1 cellular context compared by ENCODE assay signal in genomic region chr1:183472488-183473285, GRCh38.
TF ChIP-seq lines count a peak whose summit lies in the region.

SMG7 (plus strand) TSS chr1:183472499; CDS start chr1:183472621, 122 bp downstream.

TF ChIP-seq in K562, 482 proteins besides CTCF, POLR2A, EP300 and RAD21 (continued from another document and continues in another):
- TF ChIP-seq VEZF1 (CRISPR knock-in tag; IDR thresholded peaks at IDR 0.05) (peak; percentile 59), ZNF41 (CRISPR knock-in tag; conservative IDR thresholded peaks at IDR 0.05) (no peak), NRF1 (conservative IDR thresholded peaks at IDR 0.05 in 1 of 2, IDR thresholded peaks at IDR 0.05 in 1 of 2) (peak; percentile 64 to 73), SRF (CRISPR knock-in tag; IDR thresholded peaks at IDR 0.05) (no peak), FOXP1 (CRISPR knock-in tag; IDR thresholded peaks at IDR 0.05) (peak; percentile 34; the same call in 1 of the 2 replicates), ZNF184 (CRISPR knock-in tag; IDR thresholded peaks at IDR 0.05) (no peak), ATF1 (CRISPR knock-in tag; IDR thresholded peaks at IDR 0.05) (no peak), ATF1 (tag; IDR thresholded peaks at IDR 0.05) (no peak), CREB1 (IDR thresholded peaks at IDR 0.05) (0 out of 2 replicates have a peak, but pooled peaks have one; percentile 13), CREB1 (CRISPR knock-in tag; IDR thresholded peaks at IDR 0.05) (no peak; the same call in none of the 2 replicates), ZBTB11 (CRISPR knock-in tag; IDR thresholded peaks at IDR 0.05) (0 out of 6 replicates have a peak, but pooled peaks of 1 of the 3 experiments have one; percentile 36), SP1 (CRISPR knock-in tag; IDR thresholded peaks at IDR 0.05) (no peak), NFIX (CRISPR knock-in tag; IDR thresholded peaks at IDR 0.05; ENCODE audit: low read depth) (no peak), RB1 (IDR thresholded peaks at IDR 0.05; ENCODE audit: low read depth) (peak; percentile 54; the same call in 1 of the 2 replicates), ZNF140 (CRISPR knock-in tag; IDR thresholded peaks at IDR 0.05) (no peak), NCOA6 (IDR thresholded peaks at IDR 0.05) (no peak), JUN (IDR thresholded peaks at IDR 0.05; ENCODE audit: borderline replicate concordance, low read depth, low read length) (no peak), JUN (CRISPR knock-in tag; IDR thresholded peaks at IDR 0.05; ENCODE audit: borderline replicate concordance) (no peak), KLF1 (tag; IDR thresholded peaks at IDR 0.05) (no peak), XRCC5 (IDR thresholded peaks at IDR 0.05; ENCODE audit: low read depth, low read length) (no peak), PHF8 (IDR thresholded peaks at IDR 0.05; ENCODE audit: borderline replicate concordance, low read length) (peak; percentile 71), MCM5 (IDR thresholded peaks at IDR 0.05; ENCODE audit: low read depth) (no peak), ATF6 (CRISPR knock-in tag; IDR thresholded peaks at IDR 0.05) (no peak), PHF21A (IDR thresholded peaks at IDR 0.05; ENCODE audit: borderline replicate concordance, low read depth) (no peak), DLX4 (CRISPR knock-in tag; IDR thresholded peaks at IDR 0.05) (no peak), TAF7 (tag; IDR thresholded peaks at IDR 0.05) (peak; percentile 57), LCOR (CRISPR knock-in tag; IDR thresholded peaks at IDR 0.05) (no peak), BDP1 (IDR thresholded peaks at IDR 0.05; ENCODE audit: insufficient read depth, insufficient read length) (no peak), CXXC5 (CRISPR knock-in tag; IDR thresholded peaks at IDR 0.05) (no peak; the same call in none of the 2 replicates), TAL1 (IDR thresholded peaks at IDR 0.05) (0 out of 2 replicates have a peak, but pooled peaks have one; percentile 8), NR4A1 (CRISPR knock-in tag; IDR thresholded peaks at IDR 0.05) (no peak), NR4A1 (tag; IDR thresholded peaks at IDR 0.05) (no peak), EHMT2 (IDR thresholded peaks at IDR 0.05) (0 out of 2 replicates have a peak, but pooled peaks have one; percentile 41), KLF13 (tag; IDR thresholded peaks at IDR 0.05; ENCODE audit: borderline replicate concordance, low read depth) (no peak), ZNF584 (CRISPR knock-in tag; IDR thresholded peaks at IDR 0.05; ENCODE audit: low read depth) (no peak), MECOM (CRISPR knock-in tag; IDR thresholded peaks at IDR 0.05) (no peak), ID3 (CRISPR knock-in tag; IDR thresholded peaks at IDR 0.05) (no peak), ID3 (tag; IDR thresholded peaks at IDR 0.05) (peak; percentile 37; the same call in 1 of the 2 replicates), ZBTB9 (CRISPR knock-in tag; IDR thresholded peaks at IDR 0.05) (peak; percentile 70), HDAC1 (IDR thresholded peaks at IDR 0.05) (peak in 1 of 2 experiments; percentile 73; a peak in 2 of 4 replicates), ZNF707 (CRISPR knock-in tag; conservative IDR thresholded peaks at IDR 0.05) (no peak), GMEB1 (CRISPR knock-in tag; IDR thresholded peaks at IDR 0.05) (0 out of 2 replicates have a peak, but pooled peaks have one; percentile 16), E2F6 (IDR thresholded peaks at IDR 0.05; ENCODE audit: borderline replicate concordance in 1 of 2, extremely low read depth in 1 of 2, insufficient read depth in 1 of 2, insufficient read length in 1 of 2, low read depth in 1 of 2, low read length in 1 of 2, poor library complexity in 1 of 2, severe bottlenecking in 1 of 2) (no peak), E4F1 (CRISPR knock-in tag; IDR thresholded peaks at IDR 0.05; ENCODE audit: borderline replicate concordance) (no peak), SMARCE1 (IDR thresholded peaks at IDR 0.05) (peak; percentile 63; the same call in 1 of the 2 replicates), CBFA2T3 (IDR thresholded peaks at IDR 0.05) (no peak)
